1 cellular context compared by ENCODE assay signal in genomic region chr20:34215711-34216381, GRCh38.
TF ChIP-seq lines count a peak whose summit lies in the region.

No MANE protein-coding gene starts in this region.

TF ChIP-seq in GM12878, 131 proteins besides CTCF, POLR2A, EP300 and RAD21 (continued from another document):
- TF ChIP-seq REST (IDR thresholded peaks at IDR 0.05; ENCODE audit: low read depth, low read length) (no peak), MXI1 (IDR thresholded peaks at IDR 0.05; ENCODE audit: low read depth, low read length) (no peak), YBX1 (IDR thresholded peaks at IDR 0.05) (no peak), EZH2 (IDR thresholded peaks at IDR 0.05; ENCODE audit: borderline replicate concordance, control insufficient read depth, low read depth, low read length) (no peak), PBX3 (IDR thresholded peaks at IDR 0.05; ENCODE audit: insufficient replicate concordance, low read depth, low read length) (peak; percentile 45), NFIC (IDR thresholded peaks at IDR 0.05; ENCODE audit: low read depth, low read length) (no peak), TBL1XR1 (IDR thresholded peaks at IDR 0.05; ENCODE audit: low read depth, low read length) (no peak), JUNB (IDR thresholded peaks at IDR 0.05) (no peak), ATF7 (IDR thresholded peaks at IDR 0.05; ENCODE audit: low read depth) (no peak), WRNIP1 (IDR thresholded peaks at IDR 0.05; ENCODE audit: borderline replicate concordance, low read depth, low read length) (no peak), SIX5 (IDR thresholded peaks at IDR 0.05; ENCODE audit: low read depth, low read length, severe bottlenecking) (no peak), SREBF2 (IDR thresholded peaks at IDR 0.05; ENCODE audit: low read length) (no peak), KAT2A (conservative IDR thresholded peaks at IDR 0.05; ENCODE audit: control insufficient read depth, low read depth, low read length) (no peak), PKNOX1 (IDR thresholded peaks at IDR 0.05) (peak; percentile 72), TAF1 (IDR thresholded peaks at IDR 0.05; ENCODE audit: borderline replicate concordance, low read depth, low read length) (no peak), BRCA1 (IDR thresholded peaks at IDR 0.05; ENCODE audit: low read depth, low read length) (no peak), MLLT1 (IDR thresholded peaks at IDR 0.05) (no peak), BCL11A (IDR thresholded peaks at IDR 0.05; ENCODE audit: low read depth, low read length) (no peak), ZNF687 (IDR thresholded peaks at IDR 0.05) (no peak), NRF1 (conservative IDR thresholded peaks at IDR 0.05; ENCODE audit: low read depth, low read length) (no peak), KDM1A (IDR thresholded peaks at IDR 0.05; ENCODE audit: borderline replicate concordance) (no peak)
